ENCODE assay signal across 8 cellular contexts in the genomic region with DNA sequence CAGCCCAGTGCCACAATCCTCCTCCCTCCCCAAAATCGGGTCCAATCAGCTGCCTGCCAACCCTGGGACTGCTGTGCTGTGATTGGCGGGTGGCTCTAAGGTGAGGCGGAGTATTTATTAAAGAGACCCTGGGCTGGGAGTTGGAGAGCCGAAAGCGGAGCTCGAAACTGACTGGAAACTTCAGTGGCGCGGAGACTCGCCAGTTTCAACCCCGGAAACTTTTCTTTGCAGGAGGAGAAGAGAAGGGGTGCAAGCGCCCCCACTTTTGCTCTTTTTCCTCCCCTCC. TPM values are rescaled to one million over a fixed set of nuclear protein-coding genes. Genes with fewer than 3 reads are reported as not detected.
A peak's percentile ranks its signal among the peaks of the same experiment; 100 is the strongest.
DNase-seq lines count a peak whose midpoint lies in the region; ATAC-seq and TF ChIP-seq lines count a peak whose summit lies in the region.

Gene SOX9, plus strand, starts transcription at position 143 of the 286 bp plus-strand sequence. CDS start 372 bp downstream, outside the sequence.

- H3K36me3 Mint-ChIP-seq in type B pancreatic cell = peaks cover 15% of the 10 kb centered on the region

- TF ChIP-seq CTCF in lower leg skin (IDR thresholded peaks at IDR 0.05) = no peak
- no peak for TF ChIP-seq CTCF in type B pancreatic cell (conservative IDR thresholded peaks at IDR 0.05)

- WGBS in lower leg skin, 2 donors = 0 to 1% methylated on average over 11 of the region's 11 CpGs

- peaks cover 12 to 28% of the 10 kb centered on the region in 2 donors for H3K4me1 ChIP-seq in duodenal mucosa (ENCODE audit: control insufficient read depth in 1 of 2, insufficient read depth in 2 of 2, low read length in 2 of 2)

- peaks cover 63% of the 10 kb centered on the region for H3K27me3 Mint-ChIP-seq in type B pancreatic cell

- peak within 1 kb of the TSS; percentile 96 for H3K4me3 Mint-ChIP-seq in type B pancreatic cell

- no peaks in the 10 kb centered on the region for H3K9me3 Mint-ChIP-seq in type B pancreatic cell

- TF ChIP-seq POLR2A in lower leg skin (IDR thresholded peaks at IDR 0.05) = no peak

- H3K27ac ChIP-seq in duodenal mucosa (ENCODE audit: low read depth, low read length) = peak within 1 kb of the TSS; percentile 70

- peak; percentile 86 for ATAC-seq in GM19463 (IDR thresholded peaks at IDR 0.05; ENCODE audit: unreplicated experiment)
- peak; percentile 60 for ATAC-seq in HG03469 (IDR thresholded peaks at IDR 0.05; ENCODE audit: unreplicated experiment)

- H3K9me3 ChIP-seq in duodenal mucosa (ENCODE audit: control insufficient read depth in 1 of 2, low read length in 2 of 2) = no peaks in the 10 kb centered on the region

- H3K27ac Mint-ChIP-seq in type B pancreatic cell = peak within 1 kb of the TSS; percentile 92

- peaks cover 35 to 40% of the 10 kb centered on the region in 2 donors for H3K27me3 ChIP-seq in duodenal mucosa (ENCODE audit: control insufficient read depth in 1 of 2, insufficient read depth in 2 of 2, low read length in 2 of 2)

- peak within 1 kb of the TSS; percentile 86 to 87 for H3K4me3 ChIP-seq in duodenal mucosa (ENCODE audit: low read depth in 1 of 2, low read length in 2 of 2)
- H3K4me3 ChIP-seq in lower leg skin (ENCODE audit: low read depth, poor library complexity, severe bottlenecking) = peak within 1 kb of the TSS; percentile 57

- peaks cover 42% of the 10 kb centered on the region for H3K4me1 Mint-ChIP-seq in type B pancreatic cell (ENCODE audit: unreplicated experiment)

- intact Hi-C loops in lower leg skin (cut with DNase I; ENCODE audit: low total_unique reads) = no loop called here

- DNase-seq in Daoy (ENCODE audit: low read depth) (peak; percentile 98), NCI-H82 (lab: John Stamatoyannopoulos, UW) (peak; percentile 68), lower leg skin (ENCODE audit: low spot score in 2 of 2) (peak; percentile 86 to 96), type B pancreatic cell (ENCODE audit: extremely low spot score, unreplicated experiment) (peak; percentile 85)
- no peak for DNase-seq in activated CD4-positive, alpha-beta T cell treated with anti-CD3 and anti-CD28 coated beads, Interleukin-2, amount 50 U/mL, for 48 hours

- H3K36me3 ChIP-seq in duodenal mucosa (ENCODE audit: control insufficient read depth in 1 of 2, insufficient read depth in 2 of 2, low read length in 2 of 2) = peaks cover 7 to 10% of the 10 kb centered on the region in 2 donors

- H3K9ac ChIP-seq in duodenal mucosa (ENCODE audit: low read depth in 1 of 2, low read length in 2 of 2) = peak within 1 kb of the TSS; percentile 78 to 85

RNA-seq across cellular contexts. Expression of gene SOX9, which starts in this region (rescaled TPM):
- total RNA-seq in Daoy (2014; rRNA removed; shearing (Covaris generic)) = 7.4 and 8.4 TPM in 2 replicates
- total RNA-seq in lower leg skin = 10 to 100 TPM; 22.4 to 94.8 (median 40.8) TPM
- total RNA-seq in type B pancreatic cell (ENCODE audit: low replicate concordance) = 19.0 and 54.0 TPM in 2 replicates

Comparison
In these comparisons a context has a peak if more than half of its experiments do, and no peak if none do; other contexts are left out.
1. DNase-seq: peak in Daoy (single experiment), NCI-H82 (single experiment), lower leg skin (2 of 2) and type B pancreatic cell (single experiment); none in activated CD4-positive, alpha-beta T cell treated with anti-CD3 and anti-CD28 coated beads, Interleukin-2, amount 50 U/mL, for 48 hours (0 of 2).